In the genomic region with DNA sequence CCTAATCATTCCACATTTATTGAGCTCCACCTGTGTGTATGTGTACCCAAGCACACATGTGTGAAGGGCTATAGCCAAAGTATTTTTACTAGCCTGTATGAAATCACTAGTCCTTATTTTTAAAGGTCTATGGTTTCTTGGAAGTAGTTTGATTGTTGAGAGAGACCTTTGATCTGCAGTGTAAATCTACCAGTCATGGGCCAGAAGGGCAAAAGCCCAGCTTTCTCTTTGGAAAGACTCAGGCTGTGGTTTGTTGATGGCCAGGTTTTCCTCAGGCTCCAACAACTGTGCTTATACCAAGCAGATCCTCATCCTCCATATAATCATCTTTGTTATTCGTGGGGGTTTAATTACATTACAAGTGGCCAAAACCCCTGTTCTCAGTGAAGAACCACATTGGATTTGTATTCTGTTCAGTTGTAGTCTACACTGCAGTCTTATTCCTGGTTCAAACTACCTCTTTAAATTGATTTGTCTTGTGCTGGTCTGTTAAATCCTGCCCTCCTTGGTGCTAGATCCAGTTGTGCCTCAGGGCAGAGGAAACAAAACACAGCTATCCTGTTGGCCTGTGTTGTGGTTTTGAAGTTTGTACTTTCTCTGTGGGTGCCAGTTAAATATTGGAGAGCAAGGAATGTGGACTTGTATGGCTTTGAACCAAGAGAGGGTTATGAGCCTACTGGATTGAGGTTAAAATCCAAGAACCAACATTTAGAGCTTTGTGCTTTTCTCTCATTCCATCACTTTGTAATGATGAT, we compare ENCODE assay signal across 16 cellular contexts. TPM values are rescaled to one million over a fixed set of nuclear protein-coding genes. Genes with fewer than 3 reads are reported as not detected.
"Had no signal": no experiment of that assay in that cellular context is flagged by ENCODE, and none has a peak within 500 bp of the region (broad histone marks: within the 10 kb centered on the region; RNA-seq: fewer than 3 reads in every experiment).

No MANE protein-coding gene starts in this region.

- H3K4me1 ChIP-seq: thyroid gland, uterus had no signal

- H3K9me3 Mint-ChIP-seq: activated CD4-positive, alpha-beta T cell treated with anti-CD3 and anti-CD28 coated beads, Interleukin-2, amount 10 ng/mL, durations not matched to agents 7 days and 5 days; activated naive CD4-positive, alpha-beta T cell treated with anti-CD3 and anti-CD28 coated beads for 36 hours; brain; mesothelial cell of epicardium; T-helper 1 cell treated with Interleukin-12 subunit alpha and Interleukin-12 subunit beta and Interleukin-4 antibody, amounts not matched to agents 30 μg/mL and 1 μg/mL, for 36 hours; WTC11 had no signal

- ATAC-seq: left ventricle myocardium superior, pancreas, WTC11 had no signal

- H3K27me3 Mint-ChIP-seq: activated CD4-positive, alpha-beta T cell treated with anti-CD3 and anti-CD28 coated beads, Interleukin-2, amount 10 ng/mL, durations not matched to agents 7 days and 5 days; brain had no signal

- H3K4me1 Mint-ChIP-seq: activated CD4-positive, alpha-beta T cell treated with anti-CD3 and anti-CD28 coated beads, Interleukin-2, amount 10 ng/mL, durations not matched to agents 7 days and 5 days; brain; mesothelial cell of epicardium; WTC11 had no signal

- H3K27ac ChIP-seq: pancreas, thyroid gland, uterus had no signal

- H3K27me3 ChIP-seq: pancreas, thyroid gland, uterus had no signal

- DNase-seq: activated CD4-positive, alpha-beta T cell treated with anti-CD3 and anti-CD28 coated beads, Interleukin-2, amount 10 ng/mL, durations not matched to agents 7 days and 5 days; activated CD8-positive, alpha-beta memory T cell treated with anti-CD3 and anti-CD28 coated beads for 24 hours; activated naive CD4-positive, alpha-beta T cell treated with anti-CD3 and anti-CD28 coated beads for 36 hours; erythroblast; head of caudate nucleus; left ventricle myocardium superior; pancreas; retina; stimulated activated CD4-positive, alpha-beta T cell treated with anti-CD3 and anti-CD28 coated beads, Interleukin-4, amount 100 ng/mL, for 4 hours; thyroid gland; uterus had no signal

- H3K4me3 Mint-ChIP-seq: activated CD4-positive, alpha-beta T cell treated with anti-CD3 and anti-CD28 coated beads, Interleukin-2, amount 10 ng/mL, durations not matched to agents 7 days and 5 days; activated naive CD4-positive, alpha-beta T cell treated with anti-CD3 and anti-CD28 coated beads for 36 hours; brain; mesothelial cell of epicardium; T-helper 1 cell treated with Interleukin-12 subunit alpha and Interleukin-12 subunit beta and Interleukin-4 antibody, amounts not matched to agents 30 μg/mL and 1 μg/mL, for 36 hours; WTC11 had no signal

- H3K9me3 ChIP-seq: pancreas, thyroid gland, uterus had no signal

- H3K4me3 ChIP-seq: pancreas, thyroid gland, uterus had no signal

- H3K27ac Mint-ChIP-seq: activated CD4-positive, alpha-beta T cell treated with anti-CD3 and anti-CD28 coated beads, Interleukin-2, amount 10 ng/mL, durations not matched to agents 7 days and 5 days; activated naive CD4-positive, alpha-beta T cell treated with anti-CD3 and anti-CD28 coated beads for 36 hours; brain; mesothelial cell of epicardium; T-helper 1 cell treated with Interleukin-12 subunit alpha and Interleukin-12 subunit beta and Interleukin-4 antibody, amounts not matched to agents 30 μg/mL and 1 μg/mL, for 36 hours; WTC11 had no signal

- H3K36me3 ChIP-seq: uterus had no signal

RNA-seq across cellular contexts. Expression of gene RNF183, which starts 41.1 kb away (rescaled TPM):
- total RNA-seq: activated CD4-positive, alpha-beta T cell treated with anti-CD3 and anti-CD28 coated beads, Interleukin-2, amount 10 ng/mL, durations not matched to agents 7 days and 5 days; activated naive CD4-positive, alpha-beta T cell treated with anti-CD3 and anti-CD28 coated beads for 36 hours; left ventricle myocardium superior; skeletal muscle tissue; thyroid gland had no signal
